1 cellular context compared by ENCODE assay signal in the genomic region with DNA sequence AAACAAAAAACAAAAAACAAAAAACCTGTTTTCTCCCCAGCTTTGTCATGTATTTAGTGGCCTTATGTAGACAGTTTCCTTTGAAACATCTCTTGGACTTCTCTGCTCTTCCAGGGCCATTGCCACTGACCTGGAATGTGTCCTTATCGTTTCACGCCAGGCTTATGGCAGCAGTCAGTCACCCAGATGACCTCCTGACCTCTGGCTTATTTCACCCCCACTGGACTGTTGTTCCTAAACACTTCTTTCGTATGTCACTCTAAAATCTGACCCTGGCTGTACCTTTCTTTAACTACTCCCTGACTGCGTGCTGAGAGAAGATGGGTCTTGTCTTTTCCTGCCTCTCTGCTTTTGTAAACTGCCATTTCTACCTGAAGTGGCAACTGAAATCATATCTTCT.
TF ChIP-seq lines count a peak whose summit lies in the region.

No MANE protein-coding gene starts in this region.

TF ChIP-seq in K562, 482 proteins besides CTCF, POLR2A, EP300 and RAD21 (continues in another document):
- TF ChIP-seq LEF1 (IDR thresholded peaks at IDR 0.05) (peak; percentile 78), JUNB (CRISPR knock-in tag; conservative IDR thresholded peaks at IDR 0.05) (no peak), NRF1 (conservative IDR thresholded peaks at IDR 0.05 in 1 of 2, IDR thresholded peaks at IDR 0.05 in 1 of 2) (no peak), PHF20 (IDR thresholded peaks at IDR 0.05; ENCODE audit: partially characterized antibody) (no peak), KLF13 (tag; IDR thresholded peaks at IDR 0.05; ENCODE audit: borderline replicate concordance, low read depth) (no peak), MCM7 (IDR thresholded peaks at IDR 0.05) (no peak), KLF10 (CRISPR knock-in tag; IDR thresholded peaks at IDR 0.05) (no peak), ZNF507 (tag; conservative IDR thresholded peaks at IDR 0.05) (no peak), ELF4 (CRISPR knock-in tag; IDR thresholded peaks at IDR 0.05) (no peak; the same call in 1 of the 2 replicates), ZNF77 (CRISPR knock-in tag; IDR thresholded peaks at IDR 0.05) (no peak), SAP30 (IDR thresholded peaks at IDR 0.05; ENCODE audit: borderline replicate concordance, insufficient read depth, low read depth, low read length, poor library complexity, severe bottlenecking) (no peak), ZNF778 (CRISPR knock-in tag; IDR thresholded peaks at IDR 0.05) (no peak), GABPA (tag; conservative IDR thresholded peaks at IDR 0.05; ENCODE audit: low read depth) (no peak), NR4A1 (CRISPR knock-in tag; IDR thresholded peaks at IDR 0.05) (no peak), NR4A1 (tag; IDR thresholded peaks at IDR 0.05) (no peak), NR3C1 (CRISPR knock-in tag; IDR thresholded peaks at IDR 0.05) (no peak), TARDBP (IDR thresholded peaks at IDR 0.05) (no peak), BDP1 (IDR thresholded peaks at IDR 0.05; ENCODE audit: insufficient read depth, insufficient read length) (no peak), RBBP5 (IDR thresholded peaks at IDR 0.05; ENCODE audit: borderline replicate concordance, insufficient read depth, low read length, poor library complexity, severe bottlenecking) (peak; percentile 33), GABPB1 (CRISPR knock-in tag; IDR thresholded peaks at IDR 0.05) (no peak), EHMT2 (IDR thresholded peaks at IDR 0.05) (peak; percentile 58), CXXC5 (CRISPR knock-in tag; IDR thresholded peaks at IDR 0.05) (peak; percentile 79), MYNN (IDR thresholded peaks at IDR 0.05) (no peak), MYNN (CRISPR knock-in tag; IDR thresholded peaks at IDR 0.05) (no peak), CREBBP (IDR thresholded peaks at IDR 0.05; ENCODE audit: low read depth, low read length) (no peak), TFAM (CRISPR knock-in tag; conservative IDR thresholded peaks at IDR 0.05) (no peak), ZNF347 (CRISPR knock-in tag; IDR thresholded peaks at IDR 0.05; ENCODE audit: low read depth) (no peak), ZNF445 (CRISPR knock-in tag; IDR thresholded peaks at IDR 0.05; ENCODE audit: low read depth) (no peak), FOXJ3 (CRISPR knock-in tag; IDR thresholded peaks at IDR 0.05) (no peak), CC2D1A (IDR thresholded peaks at IDR 0.05) (no peak), TAF9B (IDR thresholded peaks at IDR 0.05; ENCODE audit: partially characterized antibody) (no peak), CHD1 (IDR thresholded peaks at IDR 0.05; ENCODE audit: low read length) (no peak), TEAD4 (IDR thresholded peaks at IDR 0.05; ENCODE audit: low read length) (peak; percentile 94), TEAD4 (CRISPR knock-in tag; IDR thresholded peaks at IDR 0.05; ENCODE audit: borderline replicate concordance) (no peak; the same call in 1 of the 2 replicates), CHCHD3 (CRISPR knock-in tag; IDR thresholded peaks at IDR 0.05) (no peak), POU5F1 (IDR thresholded peaks at IDR 0.05; ENCODE audit: borderline replicate concordance, low read depth, low read length, partially characterized antibody) (no peak), ESRRA (IDR thresholded peaks at IDR 0.05; ENCODE audit: borderline replicate concordance, low read depth) (peak; percentile 84), NR2C1 (IDR thresholded peaks at IDR 0.05) (peak; percentile 89), NR2C1 (tag; IDR thresholded peaks at IDR 0.05) (peak; percentile 93), KLF16 (IDR thresholded peaks at IDR 0.05) (no peak), SRSF1 (IDR thresholded peaks at IDR 0.05; ENCODE audit: low read depth, low read length) (no peak)
- TF ChIP-seq, protein P1, sequence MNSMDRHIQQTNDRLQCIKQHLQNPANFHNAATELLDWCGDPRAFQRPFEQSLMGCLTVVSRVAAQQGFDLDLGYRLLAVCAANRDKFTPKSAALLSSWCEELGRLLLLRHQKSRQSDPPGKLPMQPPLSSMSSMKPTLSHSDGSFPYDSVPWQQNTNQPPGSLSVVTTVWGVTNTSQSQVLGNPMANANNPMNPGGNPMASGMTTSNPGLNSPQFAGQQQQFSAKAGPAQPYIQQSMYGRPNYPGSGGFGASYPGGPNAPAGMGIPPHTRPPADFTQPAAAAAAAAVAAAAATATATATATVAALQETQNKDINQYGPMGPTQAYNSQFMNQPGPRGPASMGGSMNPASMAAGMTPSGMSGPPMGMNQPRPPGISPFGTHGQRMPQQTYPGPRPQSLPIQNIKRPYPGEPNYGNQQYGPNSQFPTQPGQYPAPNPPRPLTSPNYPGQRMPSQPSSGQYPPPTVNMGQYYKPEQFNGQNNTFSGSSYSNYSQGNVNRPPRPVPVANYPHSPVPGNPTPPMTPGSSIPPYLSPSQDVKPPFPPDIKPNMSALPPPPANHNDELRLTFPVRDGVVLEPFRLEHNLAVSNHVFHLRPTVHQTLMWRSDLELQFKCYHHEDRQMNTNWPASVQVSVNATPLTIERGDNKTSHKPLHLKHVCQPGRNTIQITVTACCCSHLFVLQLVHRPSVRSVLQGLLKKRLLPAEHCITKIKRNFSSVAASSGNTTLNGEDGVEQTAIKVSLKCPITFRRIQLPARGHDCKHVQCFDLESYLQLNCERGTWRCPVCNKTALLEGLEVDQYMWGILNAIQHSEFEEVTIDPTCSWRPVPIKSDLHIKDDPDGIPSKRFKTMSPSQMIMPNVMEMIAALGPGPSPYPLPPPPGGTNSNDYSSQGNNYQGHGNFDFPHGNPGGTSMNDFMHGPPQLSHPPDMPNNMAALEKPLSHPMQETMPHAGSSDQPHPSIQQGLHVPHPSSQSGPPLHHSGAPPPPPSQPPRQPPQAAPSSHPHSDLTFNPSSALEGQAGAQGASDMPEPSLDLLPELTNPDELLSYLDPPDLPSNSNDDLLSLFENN (IDR thresholded peaks at IDR 0.05; ENCODE audit: low read depth in 2 of 2, low read length in 2 of 2), result peak in 1 of 2 experiments; percentile 63; a peak in 1 of 4 replicates
- TF ChIP-seq, protein P2, sequence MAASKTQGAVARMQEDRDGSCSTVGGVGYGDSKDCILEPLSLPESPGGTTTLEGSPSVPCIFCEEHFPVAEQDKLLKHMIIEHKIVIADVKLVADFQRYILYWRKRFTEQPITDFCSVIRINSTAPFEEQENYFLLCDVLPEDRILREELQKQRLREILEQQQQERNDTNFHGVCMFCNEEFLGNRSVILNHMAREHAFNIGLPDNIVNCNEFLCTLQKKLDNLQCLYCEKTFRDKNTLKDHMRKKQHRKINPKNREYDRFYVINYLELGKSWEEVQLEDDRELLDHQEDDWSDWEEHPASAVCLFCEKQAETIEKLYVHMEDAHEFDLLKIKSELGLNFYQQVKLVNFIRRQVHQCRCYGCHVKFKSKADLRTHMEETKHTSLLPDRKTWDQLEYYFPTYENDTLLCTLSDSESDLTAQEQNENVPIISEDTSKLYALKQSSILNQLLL (CRISPR knock-in tag; IDR thresholded peaks at IDR 0.05; ENCODE audit: borderline replicate concordance), result no peak
- TF ChIP-seq, protein P3, sequence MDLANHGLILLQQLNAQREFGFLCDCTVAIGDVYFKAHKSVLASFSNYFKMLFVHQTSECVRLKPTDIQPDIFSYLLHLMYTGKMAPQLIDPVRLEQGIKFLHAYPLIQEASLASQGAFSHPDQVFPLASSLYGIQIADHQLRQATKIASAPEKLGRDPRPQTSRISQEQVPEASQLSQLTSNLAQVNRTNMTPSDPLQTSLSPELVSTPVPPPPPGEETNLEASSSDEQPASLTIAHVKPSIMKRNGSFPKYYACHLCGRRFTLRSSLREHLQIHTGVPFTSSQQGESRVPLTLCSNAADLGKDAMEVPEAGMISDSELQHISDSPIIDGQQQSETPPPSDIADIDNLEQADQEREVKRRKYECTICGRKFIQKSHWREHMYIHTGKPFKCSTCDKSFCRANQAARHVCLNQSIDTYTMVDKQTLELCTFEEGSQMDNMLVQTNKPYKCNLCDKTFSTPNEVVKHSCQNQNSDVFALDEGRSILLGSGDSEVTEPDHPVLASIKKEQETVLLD (IDR thresholded peaks at IDR 0.05), result 0 out of 2 replicates have a peak, but pooled peaks have one; percentile 53
- TF ChIP-seq, protein P4, sequence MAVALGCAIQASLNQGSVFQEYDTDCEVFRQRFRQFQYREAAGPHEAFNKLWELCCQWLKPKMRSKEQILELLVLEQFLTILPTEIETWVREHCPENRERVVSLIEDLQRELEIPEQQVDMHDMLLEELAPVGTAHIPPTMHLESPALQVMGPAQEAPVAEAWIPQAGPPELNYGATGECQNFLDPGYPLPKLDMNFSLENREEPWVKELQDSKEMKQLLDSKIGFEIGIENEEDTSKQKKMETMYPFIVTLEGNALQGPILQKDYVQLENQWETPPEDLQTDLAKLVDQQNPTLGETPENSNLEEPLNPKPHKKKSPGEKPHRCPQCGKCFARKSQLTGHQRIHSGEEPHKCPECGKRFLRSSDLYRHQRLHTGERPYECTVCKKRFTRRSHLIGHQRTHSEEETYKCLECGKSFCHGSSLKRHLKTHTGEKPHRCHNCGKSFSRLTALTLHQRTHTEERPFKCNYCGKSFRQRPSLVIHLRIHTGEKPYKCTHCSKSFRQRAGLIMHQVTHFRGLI (CRISPR knock-in tag; IDR thresholded peaks at IDR 0.05), result no peak
- TF ChIP-seq, protein P5, sequence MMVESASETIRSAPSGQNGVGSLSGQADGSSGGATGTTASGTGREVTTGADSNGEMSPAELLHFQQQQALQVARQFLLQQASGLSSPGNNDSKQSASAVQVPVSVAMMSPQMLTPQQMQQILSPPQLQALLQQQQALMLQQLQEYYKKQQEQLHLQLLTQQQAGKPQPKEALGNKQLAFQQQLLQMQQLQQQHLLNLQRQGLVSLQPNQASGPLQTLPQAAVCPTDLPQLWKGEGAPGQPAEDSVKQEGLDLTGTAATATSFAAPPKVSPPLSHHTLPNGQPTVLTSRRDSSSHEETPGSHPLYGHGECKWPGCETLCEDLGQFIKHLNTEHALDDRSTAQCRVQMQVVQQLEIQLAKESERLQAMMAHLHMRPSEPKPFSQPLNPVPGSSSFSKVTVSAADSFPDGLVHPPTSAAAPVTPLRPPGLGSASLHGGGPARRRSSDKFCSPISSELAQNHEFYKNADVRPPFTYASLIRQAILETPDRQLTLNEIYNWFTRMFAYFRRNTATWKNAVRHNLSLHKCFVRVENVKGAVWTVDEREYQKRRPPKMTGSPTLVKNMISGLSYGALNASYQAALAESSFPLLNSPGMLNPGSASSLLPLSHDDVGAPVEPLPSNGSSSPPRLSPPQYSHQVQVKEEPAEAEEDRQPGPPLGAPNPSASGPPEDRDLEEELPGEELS (CRISPR knock-in tag; IDR thresholded peaks at IDR 0.05; ENCODE audit: borderline replicate concordance), result no peak
- TF ChIP-seq, protein P6, sequence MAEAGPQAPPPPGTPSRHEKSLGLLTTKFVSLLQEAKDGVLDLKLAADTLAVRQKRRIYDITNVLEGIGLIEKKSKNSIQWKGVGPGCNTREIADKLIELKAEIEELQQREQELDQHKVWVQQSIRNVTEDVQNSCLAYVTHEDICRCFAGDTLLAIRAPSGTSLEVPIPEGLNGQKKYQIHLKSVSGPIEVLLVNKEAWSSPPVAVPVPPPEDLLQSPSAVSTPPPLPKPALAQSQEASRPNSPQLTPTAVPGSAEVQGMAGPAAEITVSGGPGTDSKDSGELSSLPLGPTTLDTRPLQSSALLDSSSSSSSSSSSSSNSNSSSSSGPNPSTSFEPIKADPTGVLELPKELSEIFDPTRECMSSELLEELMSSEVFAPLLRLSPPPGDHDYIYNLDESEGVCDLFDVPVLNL (CRISPR knock-in tag; IDR thresholded peaks at IDR 0.05; ENCODE audit: low read depth), result no peak
- TF ChIP-seq, protein P7, sequence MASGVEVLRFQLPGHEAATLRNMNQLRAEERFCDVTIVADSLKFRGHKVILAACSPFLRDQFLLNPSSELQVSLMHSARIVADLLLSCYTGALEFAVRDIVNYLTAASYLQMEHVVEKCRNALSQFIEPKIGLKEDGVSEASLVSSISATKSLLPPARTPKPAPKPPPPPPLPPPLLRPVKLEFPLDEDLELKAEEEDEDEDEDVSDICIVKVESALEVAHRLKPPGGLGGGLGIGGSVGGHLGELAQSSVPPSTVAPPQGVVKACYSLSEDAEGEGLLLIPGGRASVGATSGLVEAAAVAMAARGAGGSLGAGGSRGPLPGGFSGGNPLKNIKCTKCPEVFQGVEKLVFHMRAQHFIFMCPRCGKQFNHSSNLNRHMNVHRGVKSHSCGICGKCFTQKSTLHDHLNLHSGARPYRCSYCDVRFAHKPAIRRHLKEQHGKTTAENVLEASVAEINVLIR (CRISPR knock-in tag; IDR thresholded peaks at IDR 0.05), result no peak
- TF ChIP-seq, protein P8, sequence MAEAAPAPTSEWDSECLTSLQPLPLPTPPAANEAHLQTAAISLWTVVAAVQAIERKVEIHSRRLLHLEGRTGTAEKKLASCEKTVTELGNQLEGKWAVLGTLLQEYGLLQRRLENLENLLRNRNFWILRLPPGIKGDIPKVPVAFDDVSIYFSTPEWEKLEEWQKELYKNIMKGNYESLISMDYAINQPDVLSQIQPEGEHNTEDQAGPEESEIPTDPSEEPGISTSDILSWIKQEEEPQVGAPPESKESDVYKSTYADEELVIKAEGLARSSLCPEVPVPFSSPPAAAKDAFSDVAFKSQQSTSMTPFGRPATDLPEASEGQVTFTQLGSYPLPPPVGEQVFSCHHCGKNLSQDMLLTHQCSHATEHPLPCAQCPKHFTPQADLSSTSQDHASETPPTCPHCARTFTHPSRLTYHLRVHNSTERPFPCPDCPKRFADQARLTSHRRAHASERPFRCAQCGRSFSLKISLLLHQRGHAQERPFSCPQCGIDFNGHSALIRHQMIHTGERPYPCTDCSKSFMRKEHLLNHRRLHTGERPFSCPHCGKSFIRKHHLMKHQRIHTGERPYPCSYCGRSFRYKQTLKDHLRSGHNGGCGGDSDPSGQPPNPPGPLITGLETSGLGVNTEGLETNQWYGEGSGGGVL (CRISPR knock-in tag; IDR thresholded peaks at IDR 0.05), result no peak
